In genomic region chr10:62242965-62243646, GRCh38 we compare ENCODE assay signal across 8 cellular contexts. TPM values are rescaled to one million over a fixed set of nuclear protein-coding genes. Genes with fewer than 3 reads are reported as not detected.
DNase-seq lines count a peak whose midpoint lies in the region; ATAC-seq, FAIRE-seq and TF ChIP-seq lines count a peak whose summit lies in the region.
"Not testable (repeated sequence)": the region's sequence is repeated elsewhere in the genome, so short reads cannot be mapped to it uniquely, and the experiment has no call there.

No MANE protein-coding gene starts in this region.

- peak overlapping the region; percentile 64 for H3K4me3 Mint-ChIP-seq in activated B cell treated with CpG ODN at 0.5 μM for 24 hours
- H3K4me3 Mint-ChIP-seq in stimulated activated effector memory CD8-positive, alpha-beta T cell treated with anti-CD3 and anti-CD28 coated beads, Interleukin-12 subunit alpha, Interleukin-12 subunit beta, amount 100 ng/mL, for 72 hours = peak overlapping the region; percentile 28

- not testable (repeated sequence) for H3K9me3 ChIP-seq in duodenal mucosa (ENCODE audit: control insufficient read depth in 1 of 2, low read length in 2 of 2); HepG2 (ENCODE audit: low read length)

- H3K27ac Mint-ChIP-seq in activated B cell treated with CpG ODN at 0.5 μM for 24 hours = peak overlapping the region; percentile 88
- H3K27ac Mint-ChIP-seq in stimulated activated effector memory CD8-positive, alpha-beta T cell treated with anti-CD3 and anti-CD28 coated beads, Interleukin-12 subunit alpha, Interleukin-12 subunit beta, amount 100 ng/mL, for 72 hours = peak overlapping the region; percentile 82

- TF ChIP-seq POLR2A in NB4 (IDR thresholded peaks at IDR 0.05; ENCODE audit: extremely low read depth, insufficient read length); HepG2 (IDR thresholded peaks at IDR 0.05; ENCODE audit: insufficient read depth in 1 of 2, low read depth in 2 of 2, low read length in 2 of 2): not testable (repeated sequence)

- H3K36me3 Mint-ChIP-seq in activated B cell treated with CpG ODN at 0.5 μM for 24 hours (ENCODE audit: low read depth); stimulated activated effector memory CD8-positive, alpha-beta T cell treated with anti-CD3 and anti-CD28 coated beads, Interleukin-12 subunit alpha, Interleukin-12 subunit beta, amount 100 ng/mL, for 72 hours: not testable (repeated sequence)

- TF ChIP-seq RAD21 in HepG2 (CRISPR knock-in tag; IDR thresholded peaks at IDR 0.05) = not testable (repeated sequence)

- CTCF ChIA-PET in activated B cell treated with CpG ODN at 0.5 μM for 24 hours (lab: Charles Lee) (interaction anchor here (1.1 to 8.8 kb wide), 7 partner anchors 160 to 492 kb away, joined by 3 to 166 read pairs (median 8); no protein-coding TSS in a partner anchor), HepG2 (lab: Yijun Ruan, JAX; ENCODE audit: low intra/inter-chr PET ratio, low total read pairs) (interaction anchor here (3.6 kb wide), 1 partner anchor 204 kb away, joined by 25 read pairs; no protein-coding TSS in a partner anchor)

- in situ Hi-C loops in HepG2 (cut with HindIII; ENCODE audit: extremely low pct_ligation_motif_present, low pct_unique_long_range_greater_than_20kb) = loop anchor here (10.0 kb wide), 2 partner anchors 148 to 198 kb away; no protein-coding TSS in a partner anchor

- not testable (repeated sequence) for FAIRE-seq in HepG2 (lab: Jason Lieb, UNC)

- H3K4me3 ChIP-seq in NB4 (ENCODE audit: low read depth, low read length) = peak overlapping the region; percentile 51
- peak overlapping the region; percentile 53 to 54 for H3K4me3 ChIP-seq in duodenal mucosa (ENCODE audit: low read depth in 1 of 2, low read length in 2 of 2)
- not testable (repeated sequence) for H3K4me3 ChIP-seq in HepG2 (replicated peaks in 1 of 3; ENCODE audit: insufficient read depth in 1 of 3, low read depth in 2 of 3, low read length in 3 of 3)

- TF ChIP-seq EP300 in HepG2 (IDR thresholded peaks at IDR 0.05; ENCODE audit: low read depth in 2 of 2, low read length in 2 of 2); HepG2 (CRISPR knock-in tag; IDR thresholded peaks at IDR 0.05; ENCODE audit: borderline replicate concordance): not testable (repeated sequence)

- not testable (repeated sequence) for H3K27me3 ChIP-seq in duodenal mucosa (ENCODE audit: control insufficient read depth in 1 of 2, insufficient read depth in 2 of 2, low read length in 2 of 2); HepG2 (ENCODE audit: control insufficient read depth in 1 of 2, insufficient read depth in 2 of 2, low read length in 2 of 2)

- peak overlapping the region; percentile 48 for H3K27ac ChIP-seq in duodenal mucosa (ENCODE audit: low read depth, low read length)
- not testable (repeated sequence) for H3K27ac ChIP-seq in HepG2 (ENCODE audit: extremely low read length, insufficient read depth, low read length)

- H4K20me1 ChIP-seq in HepG2 (ENCODE audit: insufficient read depth, low read length) = not testable (repeated sequence)

- peaks cover 47% of the 10 kb centered on the region for H3K4me1 Mint-ChIP-seq in activated B cell treated with CpG ODN at 0.5 μM for 24 hours
- H3K4me1 Mint-ChIP-seq in stimulated activated effector memory CD8-positive, alpha-beta T cell treated with anti-CD3 and anti-CD28 coated beads, Interleukin-12 subunit alpha, Interleukin-12 subunit beta, amount 100 ng/mL, for 72 hours = not testable (repeated sequence)

- not testable (repeated sequence) for TF ChIP-seq CTCF in NB4 (IDR thresholded peaks at IDR 0.05; ENCODE audit: low read depth, low read length); activated B cell treated with CpG ODN at 0.5 μM for 24 hours (IDR thresholded peaks at IDR 0.05); HepG2 (CRISPR knock-in tag; IDR thresholded peaks at IDR 0.05)

- H3K27me3 Mint-ChIP-seq in activated B cell treated with CpG ODN at 0.5 μM for 24 hours = not testable (repeated sequence)

- H3K9me3 Mint-ChIP-seq in activated B cell treated with CpG ODN at 0.5 μM for 24 hours; stimulated activated effector memory CD8-positive, alpha-beta T cell treated with anti-CD3 and anti-CD28 coated beads, Interleukin-12 subunit alpha, Interleukin-12 subunit beta, amount 100 ng/mL, for 72 hours: not testable (repeated sequence)

- intact Hi-C loops in activated B cell treated with CpG ODN at 0.5 μM for 24 hours (cut with micrococcal nuclease) (loop anchor here (5.0 kb wide), 1 partner anchor 956 kb away; no protein-coding TSS in a partner anchor), HepG2 (cut with micrococcal nuclease; ENCODE audit: unreplicated experiment) (loop anchor here (5.0 kb wide), 1 partner anchor 1171 kb away; no protein-coding TSS in a partner anchor)

- ATAC-seq in GM19468 (IDR thresholded peaks at IDR 0.05; ENCODE audit: extremely low read depth, unreplicated experiment) (peak; percentile 70), HG03095 (IDR thresholded peaks at IDR 0.05; ENCODE audit: unreplicated experiment) (peak; percentile 92), activated B cell treated with CpG ODN at 0.5 μM for 24 hours (ENCODE audit: low read depth) (peak; percentile 55), HepG2 (peak; percentile 48; the same call in 2 of the 3 replicates)
- ATAC-seq in stimulated activated effector memory CD8-positive, alpha-beta T cell treated with anti-CD3 and anti-CD28 coated beads, Interleukin-12 subunit alpha, Interleukin-12 subunit beta, amount 100 ng/mL, for 72 hours = peak; percentile 81

- not testable (repeated sequence) for BruUV-seq in HepG2 (replicated peaks; lab: Mats Ljungman, UMichigan)

- H3K4me2 ChIP-seq in HepG2 (ENCODE audit: low read depth, low read length) = peak overlapping the region; percentile 46

- H2AFZ ChIP-seq in HepG2 (ENCODE audit: low read length) = peak overlapping the region; percentile 31

- 89% methylated on average over 4 of the region's 4 CpGs for WGBS in HepG2 (ENCODE audit: low lambda C conversion rate)

- DNase-seq in Daoy (ENCODE audit: low read depth) = peak; percentile 72
- peak; percentile 92 for DNase-seq in NB4 (ENCODE audit: low read depth)
- DNase-seq in activated B cell treated with CpG ODN at 0.5 μM for 24 hours; stimulated activated effector memory CD8-positive, alpha-beta T cell treated with anti-CD3 and anti-CD28 coated beads, Interleukin-12 subunit alpha, Interleukin-12 subunit beta, amount 100 ng/mL, for 72 hours (ENCODE audit: low spot score in 2 of 2): not testable (repeated sequence)
- DNase-seq in HepG2 (ENCODE audit: low spot score) = peak; percentile 70

- POLR2A ChIA-PET in activated B cell treated with CpG ODN at 0.5 μM for 24 hours (lab: Charles Lee) = interaction anchor here (0.7 to 3.5 kb wide), 21 partner anchors 133 to 346 kb away, joined by 3 to 87 read pairs (median 5); partner anchors contain the start of gene ARID5B
- POLR2A ChIA-PET in HepG2 (lab: Yijun Ruan, JAX) = interaction anchor here (1.1 to 1.4 kb wide), 4 partner anchors 148 to 205 kb away, joined by 5 to 13 read pairs (median 5); no protein-coding TSS in a partner anchor

- H3K4me1 ChIP-seq in duodenal mucosa (ENCODE audit: control insufficient read depth in 1 of 2, insufficient read depth in 2 of 2, low read length in 2 of 2) = peaks cover 0 to 18% of the 10 kb centered on the region in 2 donors
- H3K4me1 ChIP-seq in HepG2 (ENCODE audit: insufficient read depth, low read length) = not testable (repeated sequence)

- H3K9ac ChIP-seq in duodenal mucosa (ENCODE audit: low read depth in 1 of 2, low read length in 2 of 2) (peak overlapping the region in 1 of 2 donors; percentile 34), HepG2 (ENCODE audit: insufficient read depth, low read depth, low read length) (0 out of 2 replicates have a peak overlapping the region, but pooled peaks have one; percentile 8)

- not testable (repeated sequence) for H3K79me2 ChIP-seq in HepG2 (ENCODE audit: insufficient read depth, low read length)

- not testable (repeated sequence) for H3K36me3 ChIP-seq in duodenal mucosa (ENCODE audit: control insufficient read depth in 1 of 2, insufficient read depth in 2 of 2, low read length in 2 of 2); HepG2 (replicated peaks in 1 of 2; ENCODE audit: control insufficient read depth in 1 of 2, insufficient read depth in 2 of 2, low read length in 2 of 2)

RNA-seq across cellular contexts. Expression of gene RTKN2, which starts 25.5 kb away (rescaled TPM):
- total RNA-seq in Daoy (2014; rRNA removed; shearing (Covaris generic)) = 4.7 and 8.5 TPM in 2 replicates
- total RNA-seq in activated B cell treated with CpG ODN at 0.5 μM for 24 hours = 0.09 and 0.17 TPM in 2 replicates
- total RNA-seq in HepG2 (2016; rRNA removed; fragmentation: Illumina TruSeq; extraction: Trizol) = 7.0 and 10.8 TPM in 2 replicates
- 1.7 and 2.3 TPM in 2 replicates for total RNA-seq in HepG2 (2016; cell fraction: cytosol; rRNA removed; fragmentation: Illumina TruSeq; extraction: Trizol; ENCODE audit: low read depth)
- total RNA-seq in HepG2 (2016; cell fraction: insoluble cytoplasmic fraction; rRNA removed; fragmentation: Illumina TruSeq; extraction: Trizol) = 6.6 and 10.1 TPM in 2 replicates
- 3.9 and 4.5 TPM in 2 replicates for total RNA-seq in HepG2 (2016; cell fraction: membrane; rRNA removed; fragmentation: Illumina TruSeq; extraction: Trizol)
- total RNA-seq in HepG2 (2016; cell fraction: nucleus; rRNA removed; fragmentation: Illumina TruSeq; extraction: Trizol) = 13.5 and 13.9 TPM in 2 replicates
- polyA plus RNA-seq in HepG2 (2011; rRNA removed) = 1.2 and 2.2 TPM in 2 replicates
- polyA plus RNA-seq in HepG2 (2011; cell fraction: cytosol; rRNA removed) = 0.67 and 0.70 TPM in 2 replicates
- polyA plus RNA-seq in HepG2 (2011; cell fraction: nucleus; rRNA removed) = 1.4 and 1.6 TPM in 2 replicates
- polyA plus RNA-seq in HepG2 (2012) = 1.5 and 3.2 TPM in 2 replicates
- polyA plus RNA-seq in HepG2 (2016; cell fraction: cytosol; fragmentation: Illumina TruSeq; extraction: Trizol; ENCODE audit: low read depth) = 1.1 TPM in 2 replicates
- polyA plus RNA-seq in HepG2 (2016; cell fraction: insoluble cytoplasmic fraction; fragmentation: Illumina TruSeq; extraction: Trizol; ENCODE audit: low read depth) = 9.3 TPM in 2 replicates
- polyA plus RNA-seq in HepG2 (2016; cell fraction: membrane; fragmentation: Illumina TruSeq; extraction: Trizol; ENCODE audit: low read depth) = 2.1 and 2.7 TPM in 2 replicates
- 9.6 and 11.4 TPM in 2 replicates for polyA plus RNA-seq in HepG2 (2016; cell fraction: nucleus; fragmentation: Illumina TruSeq; extraction: Trizol; ENCODE audit: insufficient read depth, low read depth)
- polyA minus RNA-seq in HepG2 (2011; rRNA and poly(A)+ RNA removed; ENCODE audit: low replicate concordance) = 0.87 and 1.0 TPM in 2 replicates
- 1.8 and 2.0 TPM in 2 replicates for polyA minus RNA-seq in HepG2 (2011; cell fraction: cytosol; rRNA and poly(A)+ RNA removed)
- polyA minus RNA-seq in HepG2 (2011; cell fraction: nucleus; rRNA and poly(A)+ RNA removed) = 15.0 and 20.2 TPM in 2 replicates
